2 cellular contexts compared by ENCODE assay signal in genomic region chr9:85402541-85402940, GRCh38.
TF ChIP-seq lines count a peak whose summit lies in the region.

No MANE protein-coding gene starts in this region.

TF ChIP-seq in HEK293, 187 proteins besides CTCF, POLR2A, EP300 and RAD21 (continues in another document):
- TF ChIP-seq ZNF76 (tag by site-specific recombination; IDR thresholded peaks at IDR 0.05; ENCODE audit: borderline replicate concordance, low read depth) = no peak
- no peak for TF ChIP-seq HOXD13 (CRISPR knock-in tag; IDR thresholded peaks at IDR 0.05; ENCODE audit: borderline replicate concordance)
- no peak for TF ChIP-seq ZBTB1 (tag by site-specific recombination; IDR thresholded peaks at IDR 0.05)
- TF ChIP-seq ZNF623 (tag by site-specific recombination; IDR thresholded peaks at IDR 0.05) = no peak
- TF ChIP-seq ZFP41 (tag by site-specific recombination; IDR thresholded peaks at IDR 0.05; ENCODE audit: borderline replicate concordance) = no peak
- TF ChIP-seq ZNF639 (tag by site-specific recombination; IDR thresholded peaks at IDR 0.05) = no peak
- TF ChIP-seq ZNF148 (tag by site-specific recombination; IDR thresholded peaks at IDR 0.05; ENCODE audit: borderline replicate concordance) = no peak
- no peak for TF ChIP-seq ZNF16 (tag by site-specific recombination; IDR thresholded peaks at IDR 0.05; ENCODE audit: low read depth)
- TF ChIP-seq ZNF792 (tag by site-specific recombination; IDR thresholded peaks at IDR 0.05) = no peak
- TF ChIP-seq ZBTB17 (tag by site-specific recombination; IDR thresholded peaks at IDR 0.05) = 0 out of 2 replicates have a peak, but pooled peaks have one; percentile 55
- peak; percentile 93 for TF ChIP-seq SCRT2 (tag by site-specific recombination; IDR thresholded peaks at IDR 0.05)
- no peak for TF ChIP-seq ZBTB21 (tag by site-specific recombination; IDR thresholded peaks at IDR 0.05)
- no peak for TF ChIP-seq TCF7L2 (IDR thresholded peaks at IDR 0.05; ENCODE audit: borderline replicate concordance, low read depth, low read length)
- TF ChIP-seq ZNF549 (tag by site-specific recombination; IDR thresholded peaks at IDR 0.05) = no peak
- no peak for TF ChIP-seq RBAK (tag by site-specific recombination; IDR thresholded peaks at IDR 0.05)
- TF ChIP-seq ZBTB49 (tag by site-specific recombination; IDR thresholded peaks at IDR 0.05; ENCODE audit: low read depth) = no peak
- TF ChIP-seq ZNF248 (tag by site-specific recombination; IDR thresholded peaks at IDR 0.05) = no peak
- no peak for TF ChIP-seq ZNF629 (tag by site-specific recombination; IDR thresholded peaks at IDR 0.05)
- TF ChIP-seq ZNF837 (tag by site-specific recombination; IDR thresholded peaks at IDR 0.05) = no peak
- TF ChIP-seq ZNF274 (IDR thresholded peaks at IDR 0.05; ENCODE audit: low read length) = no peak
- TF ChIP-seq ZNF274 (tag by site-specific recombination; IDR thresholded peaks at IDR 0.05; ENCODE audit: borderline replicate concordance) = no peak
- no peak for TF ChIP-seq ZNF747 (tag by site-specific recombination; IDR thresholded peaks at IDR 0.05)
- TF ChIP-seq ZNF19 (tag by site-specific recombination; IDR thresholded peaks at IDR 0.05; ENCODE audit: low read depth) = no peak
- no peak for TF ChIP-seq ZBTB26 (tag by site-specific recombination; optimal IDR thresholded peaks at IDR 0.05)
- TF ChIP-seq SP7 (tag by site-specific recombination; IDR thresholded peaks at IDR 0.05) = no peak
- peak; percentile 3 for TF ChIP-seq ZNF529 (tag by site-specific recombination; IDR thresholded peaks at IDR 0.05; ENCODE audit: insufficient replicate concordance)
- no peak for TF ChIP-seq ZNF174 (tag by site-specific recombination; IDR thresholded peaks at IDR 0.05)
- no peak for TF ChIP-seq ZNF169 (tag by site-specific recombination; IDR thresholded peaks at IDR 0.05)

TF ChIP-seq in H1, 55 proteins besides CTCF, POLR2A, EP300 and RAD21:
- TF ChIP-seq TAF1 (IDR thresholded peaks at IDR 0.05; ENCODE audit: low read depth, low read length) = no peak
- TF ChIP-seq CHD1 (IDR thresholded peaks at IDR 0.05; ENCODE audit: low read depth, low read length) = no peak
- TF ChIP-seq ASH2L (IDR thresholded peaks at IDR 0.05; ENCODE audit: low read length) = no peak
- TF ChIP-seq CBX8 (IDR thresholded peaks at IDR 0.05; ENCODE audit: borderline replicate concordance, low read depth, low read length) = no peak
- TF ChIP-seq EZH2 (IDR thresholded peaks at IDR 0.05; ENCODE audit: low read depth, low read length, severe bottlenecking) = no peak
- no peak for TF ChIP-seq GABPA (IDR thresholded peaks at IDR 0.05; ENCODE audit: borderline replicate concordance, insufficient read depth, low read length)
- no peak for TF ChIP-seq FOSL1 (IDR thresholded peaks at IDR 0.05; ENCODE audit: insufficient read depth, low read depth, low read length)
- TF ChIP-seq NANOG (IDR thresholded peaks at IDR 0.05; ENCODE audit: insufficient read depth, low read depth, low read length, poor library complexity, severe bottlenecking) = no peak
- TF ChIP-seq SP2 (IDR thresholded peaks at IDR 0.05; ENCODE audit: low read length) = no peak
- TF ChIP-seq CTBP2 (IDR thresholded peaks at IDR 0.05; ENCODE audit: borderline replicate concordance, insufficient read depth, insufficient read length, low read length) = no peak
